1 cellular context compared by ENCODE assay signal in genomic region chr7:28641752-28642546, GRCh38.
TF ChIP-seq lines count a peak whose summit lies in the region.

No MANE protein-coding gene starts in this region.

TF ChIP-seq in HEK293, 187 proteins besides CTCF, POLR2A, EP300 and RAD21 (continued from another document):
- TF ChIP-seq ZNF449 (tag by site-specific recombination; IDR thresholded peaks at IDR 0.05): no peak
- 0 out of 2 replicates have a peak, but pooled peaks have one; percentile 11 for TF ChIP-seq PRDM6 (tag by site-specific recombination; IDR thresholded peaks at IDR 0.05)
